In the genomic region with DNA sequence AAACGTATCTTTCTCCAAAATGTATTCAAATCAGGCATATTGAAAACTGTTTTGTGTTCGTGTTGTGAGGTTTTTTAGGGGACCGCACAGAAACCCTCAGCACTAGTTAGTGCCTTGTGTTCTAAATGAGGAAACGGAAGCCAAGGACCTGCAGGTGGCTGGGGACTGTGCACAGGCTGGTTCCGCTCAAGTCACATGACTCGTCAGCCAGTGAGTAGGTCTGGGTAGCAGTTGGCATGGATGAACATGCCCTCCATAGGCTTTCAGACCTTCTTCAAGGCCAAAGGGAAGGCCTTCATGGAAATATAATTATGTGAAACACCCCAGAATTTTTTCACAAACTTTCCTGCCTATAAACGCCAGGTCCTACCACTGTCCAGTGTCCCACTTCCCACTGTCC, we compare ENCODE assay signal across 24 cellular contexts. TPM values are rescaled to one million over a fixed set of nuclear protein-coding genes. Genes with fewer than 3 reads are reported as not detected.
"Had no signal": no experiment of that assay in that cellular context is flagged by ENCODE, and none has a peak within 500 bp of the region (broad histone marks: within the 10 kb centered on the region; RNA-seq: fewer than 3 reads in every experiment).

No MANE protein-coding gene starts in this region.

- DNase-seq: activated CD4-positive, alpha-beta memory T cell treated with anti-CD3 and anti-CD28 coated beads for 36 hours; activated CD4-positive, alpha-beta T cell treated with anti-CD3 and anti-CD28 coated beads for 36 hours; activated gamma-delta T cell treated with Interleukin-2 at 50 U/mL for 16 hours; activated T-cell treated with anti-CD3 and anti-CD28 coated beads for 4 hours; adrenal gland; effector CD8-positive, alpha-beta T cell; heart left ventricle; naive thymus-derived CD8-positive, alpha-beta T cell; spleen; stimulated activated CD4-positive, alpha-beta T cell treated with anti-CD3 and anti-CD28 coated beads, Interleukin-4, amount 100 ng/mL, for 4 hours; upper lobe of right lung had no signal

- H3K4me1 ChIP-seq: esophagus muscularis mucosa, gastroesophageal sphincter, parathyroid adenoma, upper lobe of right lung had no signal

- H3K27me3 ChIP-seq: adrenal gland had no signal

- H3K4me3 ChIP-seq: adrenal gland, esophagus muscularis mucosa, gastroesophageal sphincter, heart left ventricle, spleen, thoracic aorta, upper lobe of right lung had no signal

- H3K79me2 ChIP-seq: parathyroid adenoma had no signal

- H3K9me3 ChIP-seq: adrenal gland, esophagus muscularis mucosa, gastroesophageal sphincter, heart left ventricle, spleen, thoracic aorta, upper lobe of right lung had no signal

- H3K9ac ChIP-seq: parathyroid adenoma had no signal

- H3K36me3 ChIP-seq: adrenal gland, esophagus muscularis mucosa, gastroesophageal sphincter, heart left ventricle, spleen, thoracic aorta, upper lobe of right lung had no signal

- FAIRE-seq: astrocyte, bronchial epithelial cell, TTC549 had no signal

- H3K27ac ChIP-seq: adrenal gland, esophagus muscularis mucosa, gastroesophageal sphincter, heart left ventricle, parathyroid adenoma, spleen, thoracic aorta, upper lobe of right lung had no signal

- ATAC-seq: activated CD4-positive, alpha-beta T cell treated with anti-CD3 and anti-CD28 coated beads for 36 hours; activated naive CD4-positive, alpha-beta T cell treated with anti-CD3 and anti-CD28 coated beads, Interleukin-2, amount 50 U/mL, for 72 hours; gastroesophageal sphincter; heart left ventricle; naive thymus-derived CD8-positive, alpha-beta T cell; stimulated activated memory B cell treated with anti-CD40 and anti-IgM and Interleukin-4, amounts not matched to agents 10 μg/mL and 1 μg/mL and 100 μg/mL, for 72 hours; upper lobe of right lung had no signal

- H2AFZ ChIP-seq: parathyroid adenoma had no signal

RNA-seq across cellular contexts. Expression of a gene that starts 1.3 kb away (rescaled TPM):
- total RNA-seq: activated CD4-positive, alpha-beta memory T cell treated with anti-CD3 and anti-CD28 coated beads for 36 hours; activated CD4-positive, alpha-beta T cell treated with anti-CD3 and anti-CD28 coated beads for 36 hours; activated naive CD4-positive, alpha-beta T cell treated with anti-CD3 and anti-CD28 coated beads, Interleukin-2, amount 50 U/mL, for 72 hours; activated T-helper 1 cell treated with anti-CD3 and anti-CD28 coated beads, Interleukin-12 subunit alpha, Interleukin-12 subunit beta, Interleukin-2, Interleukin-4 antibody, amounts not matched to agents 30 ng/mL and 10 ng/mL and 1 ng/mL, durations not matched to agents 14 hours and 24 hours and 36 hours; astrocyte; bronchial epithelial cell; cerebellum; esophagus muscularis mucosa; gastroesophageal sphincter; heart left ventricle; lower leg skin; mesenteric fat pad; naive thymus-derived CD8-positive, alpha-beta T cell; thoracic aorta had no signal
- polyA plus RNA-seq: heart left ventricle; naive thymus-derived CD8-positive, alpha-beta T cell; spleen had no signal

RNA-seq across cellular contexts. Expression of a gene that starts 37.4 kb away (rescaled TPM):
- total RNA-seq: activated CD4-positive, alpha-beta memory T cell treated with anti-CD3 and anti-CD28 coated beads for 36 hours; activated CD4-positive, alpha-beta T cell treated with anti-CD3 and anti-CD28 coated beads for 36 hours; activated T-helper 1 cell treated with anti-CD3 and anti-CD28 coated beads, Interleukin-12 subunit alpha, Interleukin-12 subunit beta, Interleukin-2, Interleukin-4 antibody, amounts not matched to agents 30 ng/mL and 10 ng/mL and 1 ng/mL, durations not matched to agents 14 hours and 24 hours and 36 hours; astrocyte; bronchial epithelial cell; mesenteric fat pad had no signal
- polyA plus RNA-seq: naive thymus-derived CD8-positive, alpha-beta T cell had no signal
